ENCODE assay signal across 26 cellular contexts in genomic region chrX:38985945-38986344, GRCh38.
"Had no signal": no experiment of that assay in that cellular context is flagged by ENCODE, and none has a peak within 500 bp of the region (broad histone marks: within the 10 kb centered on the region; RNA-seq: fewer than 3 reads in every experiment).

No MANE protein-coding gene starts in this region.

- H3K36me3 ChIP-seq: esophagus muscularis mucosa, gastroesophageal sphincter had no signal

- DNase-seq: activated CD4-positive, alpha-beta T cell treated with anti-CD3 and anti-CD28 coated beads for 1 hour; activated CD4-positive, alpha-beta T cell treated with anti-CD3 and anti-CD28 coated beads, Interleukin-2, amount 50 U/mL, for 1 hour; activated CD8-positive, alpha-beta memory T cell treated with anti-CD3 and anti-CD28 coated beads for 24 hours; activated effector memory CD4-positive, alpha-beta T cell treated with Interleukin-2 at 50 U/mL for 16 hours; activated gamma-delta T cell treated with Interleukin-2 at 50 U/mL for 16 hours; activated naive CD4-positive, alpha-beta T cell treated with anti-CD3 and anti-CD28 coated beads, Interleukin-2, amount 50 U/mL, for 16 hours; activated naive CD4-positive, alpha-beta T cell treated with Interleukin-2 at 50 U/mL for 16 hours; activated T-cell treated with anti-CD3 and anti-CD28 coated beads, Interleukin-2, amount 50 U/mL, for 4 hours; amniotic stem cell; anterior cingulate cortex; body of pancreas; caudate nucleus; cortex of kidney; effector CD4-positive, alpha-beta T cell; effector memory CD8-positive, alpha-beta T cell; foreskin melanocyte; T-helper 17 cell; T1000 had no signal

- H3K36me3 Mint-ChIP-seq: activated naive CD8-positive, alpha-beta T cell; WTC11 had no signal

- H3K9me3 Mint-ChIP-seq: activated CD8-positive, alpha-beta T cell treated with anti-CD3 and anti-CD28 coated beads for 36 hours; activated T-cell treated with anti-CD3 and anti-CD28 coated beads, Interleukin-2, amount 50 U/mL, for 4 hours; activated T-helper 17 cell treated with anti-CD3 and anti-CD28 coated beads, Interleukin-2, amount 50 U/mL, for 72 hours; effector memory CD8-positive, alpha-beta T cell; T-helper 2 cell treated with Interferon-gamma antibody and Interleukin-4, amounts not matched to agents 5 μg/mL and 100 μg/mL, for 36 hours; WTC11 had no signal

- H3K27me3 Mint-ChIP-seq: activated CD8-positive, alpha-beta T cell treated with anti-CD3 and anti-CD28 coated beads for 36 hours; activated naive CD8-positive, alpha-beta T cell; activated T-helper 17 cell treated with anti-CD3 and anti-CD28 coated beads, Interleukin-2, amount 50 U/mL, for 72 hours; effector memory CD8-positive, alpha-beta T cell; T-helper 17 cell had no signal

- H3K27ac ChIP-seq: body of pancreas, esophagus muscularis mucosa, gastroesophageal sphincter, VCaP had no signal

- H3K27ac Mint-ChIP-seq: activated CD8-positive, alpha-beta T cell treated with anti-CD3 and anti-CD28 coated beads for 36 hours; activated naive CD8-positive, alpha-beta T cell; activated T-helper 17 cell treated with anti-CD3 and anti-CD28 coated beads, Interleukin-2, amount 50 U/mL, for 72 hours; effector memory CD8-positive, alpha-beta T cell; T-helper 17 cell; T-helper 2 cell treated with Interferon-gamma antibody and Interleukin-4, amounts not matched to agents 5 μg/mL and 100 μg/mL, for 36 hours; WTC11 had no signal

- ATAC-seq: activated T-helper 17 cell treated with anti-CD3 and anti-CD28 coated beads, Interleukin-2, amount 50 U/mL, for 72 hours; body of pancreas; gastroesophageal sphincter had no signal

- H3K27me3 ChIP-seq: body of pancreas, esophagus muscularis mucosa, gastroesophageal sphincter had no signal

- H3K4me3 Mint-ChIP-seq: activated CD8-positive, alpha-beta T cell treated with anti-CD3 and anti-CD28 coated beads for 36 hours; activated naive CD8-positive, alpha-beta T cell; activated T-cell treated with anti-CD3 and anti-CD28 coated beads, Interleukin-2, amount 50 U/mL, for 4 hours; activated T-helper 17 cell treated with anti-CD3 and anti-CD28 coated beads, Interleukin-2, amount 50 U/mL, for 72 hours; effector memory CD8-positive, alpha-beta T cell; T-helper 17 cell; T-helper 2 cell treated with Interferon-gamma antibody and Interleukin-4, amounts not matched to agents 5 μg/mL and 100 μg/mL, for 36 hours; WTC11 had no signal

- H3K4me1 Mint-ChIP-seq: activated T-helper 17 cell treated with anti-CD3 and anti-CD28 coated beads, Interleukin-2, amount 50 U/mL, for 72 hours; T-helper 17 cell had no signal

- H3K9me3 ChIP-seq: body of pancreas, esophagus muscularis mucosa, gastroesophageal sphincter had no signal

- H3K4me1 ChIP-seq: esophagus muscularis mucosa, gastroesophageal sphincter had no signal

- H3K4me3 ChIP-seq: body of pancreas, esophagus muscularis mucosa, gastroesophageal sphincter had no signal
